ENCODE assay signal across 10 cellular contexts in genomic region chr1:86912501-86912900, GRCh38. TPM values are rescaled to one million over a fixed set of nuclear protein-coding genes. Genes with fewer than 3 reads are reported as not detected.
DNase-seq lines count a peak whose midpoint lies in the region; ATAC-seq and TF ChIP-seq lines count a peak whose summit lies in the region.
"Had no signal": no experiment of that assay in that cellular context is flagged by ENCODE, and none has a peak within 500 bp of the region (broad histone marks: within the 10 kb centered on the region; RNA-seq: fewer than 3 reads in every experiment).

No MANE protein-coding gene starts in this region.

- H3K4me3 Mint-ChIP-seq in activated CD8-positive, alpha-beta memory T cell treated with anti-CD3 and anti-CD28 coated beads, Interleukin-2, amount 10 ng/mL, durations not matched to agents 7 days and 5 days, result no peak overlapping the region

- H3K9me3 Mint-ChIP-seq in activated CD8-positive, alpha-beta memory T cell treated with anti-CD3 and anti-CD28 coated beads, Interleukin-2, amount 10 ng/mL, durations not matched to agents 7 days and 5 days (ENCODE audit: low read depth), result no peaks in the 10 kb centered on the region
- H3K9me3 Mint-ChIP-seq: CD4-positive, alpha-beta T cell had no signal

- H3K27ac ChIP-seq in VCaP (peak overlapping the region; percentile 92; the same call in 1 of the 2 replicates), subcutaneous abdominal adipose tissue (ENCODE audit: low read depth, low read length) (peak overlapping the region; percentile 97), testis (no peak overlapping the region)

- peaks cover 52% of the 10 kb centered on the region for H3K4me1 Mint-ChIP-seq in activated CD8-positive, alpha-beta memory T cell treated with anti-CD3 and anti-CD28 coated beads, Interleukin-2, amount 10 ng/mL, durations not matched to agents 7 days and 5 days

- peaks cover 8 to 32% (median 29%) of the 10 kb centered on the region in 5 donors for H3K4me1 ChIP-seq in subcutaneous abdominal adipose tissue (ENCODE audit: control insufficient read depth in 5 of 5, insufficient read depth in 5 of 5, low read length in 5 of 5)
- H3K4me1 ChIP-seq in testis, result peaks cover 14% of the 10 kb centered on the region

- peak overlapping the region; percentile 35 for H3K27ac Mint-ChIP-seq in activated CD8-positive, alpha-beta memory T cell treated with anti-CD3 and anti-CD28 coated beads, Interleukin-2, amount 10 ng/mL, durations not matched to agents 7 days and 5 days
- H3K27ac Mint-ChIP-seq: CD4-positive, alpha-beta T cell had no signal

- no peaks in the 10 kb centered on the region for H3K27me3 Mint-ChIP-seq in activated CD8-positive, alpha-beta memory T cell treated with anti-CD3 and anti-CD28 coated beads, Interleukin-2, amount 10 ng/mL, durations not matched to agents 7 days and 5 days
- H3K27me3 Mint-ChIP-seq: CD4-positive, alpha-beta T cell had no signal

- ATAC-seq in activated CD8-positive, alpha-beta memory T cell treated with anti-CD3 and anti-CD28 coated beads, Interleukin-2, amount 10 ng/mL, durations not matched to agents 7 days and 5 days, result no peak
- ATAC-seq in GM21360 (IDR thresholded peaks at IDR 0.05; ENCODE audit: unreplicated experiment) (no peak), GM21737 (IDR thresholded peaks at IDR 0.05; ENCODE audit: unreplicated experiment) (no peak)
- ATAC-seq: body of pancreas had no signal

- CTCF ChIA-PET in activated CD8-positive, alpha-beta memory T cell treated with anti-CD3 and anti-CD28 coated beads, Interleukin-2, amount 10 ng/mL, durations not matched to agents 7 days and 5 days (lab: Charles Lee), result interaction anchor here (0.9 kb wide), 1 partner anchor 171 kb away, joined by 3 read pairs; no protein-coding TSS in a partner anchor

- 26 to 38% methylated on average over 5 of the region's 5 CpGs for WGBS in testis, 2 donors

- peak overlapping the region; percentile 100 for H3K4me3 ChIP-seq in iPS-11a (ENCODE audit: low read depth, low read length)
- H3K4me3 ChIP-seq in subcutaneous abdominal adipose tissue (ENCODE audit: low read depth in 1 of 5, low read length in 5 of 5), result peak overlapping the region; percentile 25 to 100 (median 95)
- peak overlapping the region in 1 of 2 donors; percentile 89 for H3K4me3 ChIP-seq in testis

- no peak for TF ChIP-seq POLR2A in testis (IDR thresholded peaks at IDR 0.05)

- intact Hi-C loops in testis (cut with DNase I; ENCODE audit: low total_unique reads), result no loop called here

- no peaks in the 10 kb centered on the region for H3K27me3 ChIP-seq in subcutaneous abdominal adipose tissue (ENCODE audit: control insufficient read depth in 5 of 5, insufficient read depth in 4 of 5, low read length in 5 of 5)
- H3K27me3 ChIP-seq in testis, result no peaks in the 10 kb centered on the region
- H3K27me3 ChIP-seq: body of pancreas had no signal

- H3K36me3 ChIP-seq in subcutaneous abdominal adipose tissue (ENCODE audit: control insufficient read depth in 5 of 5, insufficient read depth in 5 of 5, low read length in 5 of 5), result peaks cover 0 to 5% (median 4%) of the 10 kb centered on the region in 5 donors
- H3K36me3 ChIP-seq in testis (ENCODE audit: low read depth, missing control alignments), result no peaks in the 10 kb centered on the region

- TF ChIP-seq CTCF in VCaP (conservative IDR thresholded peaks at IDR 0.05), result no peak
- TF ChIP-seq CTCF in testis (IDR thresholded peaks at IDR 0.05), result no peak

- peaks cover 33% of the 10 kb centered on the region for H3K36me3 Mint-ChIP-seq in activated CD8-positive, alpha-beta memory T cell treated with anti-CD3 and anti-CD28 coated beads, Interleukin-2, amount 10 ng/mL, durations not matched to agents 7 days and 5 days

- no peak for DNase-seq in activated CD8-positive, alpha-beta memory T cell treated with anti-CD3 and anti-CD28 coated beads, Interleukin-2, amount 10 ng/mL, durations not matched to agents 7 days and 5 days
- no peak for DNase-seq in activated CD8-positive, alpha-beta memory T cell treated with anti-CD3 and anti-CD28 coated beads for 24 hours
- DNase-seq in testis, result no peak
- DNase-seq: body of pancreas; CD4-positive, alpha-beta T cell had no signal

- peak overlapping the region; percentile 11 to 100 (median 96) for H3K9ac ChIP-seq in subcutaneous abdominal adipose tissue (ENCODE audit: low read length in 5 of 5)

- H3K9me3 ChIP-seq in subcutaneous abdominal adipose tissue (ENCODE audit: control insufficient read depth in 5 of 5, low read length in 5 of 5) (no peaks in the 10 kb centered on the region), testis (no peaks in the 10 kb centered on the region)
- H3K9me3 ChIP-seq: body of pancreas had no signal

RNA-seq across cellular contexts. Expression of gene SELENOF, which starts 1.4 kb away (rescaled TPM):
- total RNA-seq in activated CD8-positive, alpha-beta memory T cell treated with anti-CD3 and anti-CD28 coated beads, Interleukin-2, amount 10 ng/mL, durations not matched to agents 7 days and 5 days, result 100 to 1,000 TPM; 128 to 162 TPM
- 100 to 1,000 TPM; 106 to 115 TPM for total RNA-seq in testis
- polyA plus RNA-seq in testis (ENCODE audit: insufficient read depth, low read depth, low replicate concordance), result 218 TPM

RNA-seq across cellular contexts. Expression of gene HS2ST1, which starts 1.9 kb away (rescaled TPM):
- 10 to 100 TPM; 13.9 to 17.0 TPM for total RNA-seq in activated CD8-positive, alpha-beta memory T cell treated with anti-CD3 and anti-CD28 coated beads, Interleukin-2, amount 10 ng/mL, durations not matched to agents 7 days and 5 days
- total RNA-seq in testis, result 10 to 100 TPM; 12.8 to 22.4 TPM
- 21.1 TPM for polyA plus RNA-seq in testis (ENCODE audit: insufficient read depth, low read depth, low replicate concordance)

Comparison
In these comparisons a context has a peak if more than half of its experiments do, and no peak if none do; other contexts are left out.
1. H3K27ac ChIP-seq: peak in VCaP (single experiment) and subcutaneous abdominal adipose tissue (single experiment); none in testis (0 of 2).